8 cellular contexts compared by ENCODE assay signal in the genomic region with DNA sequence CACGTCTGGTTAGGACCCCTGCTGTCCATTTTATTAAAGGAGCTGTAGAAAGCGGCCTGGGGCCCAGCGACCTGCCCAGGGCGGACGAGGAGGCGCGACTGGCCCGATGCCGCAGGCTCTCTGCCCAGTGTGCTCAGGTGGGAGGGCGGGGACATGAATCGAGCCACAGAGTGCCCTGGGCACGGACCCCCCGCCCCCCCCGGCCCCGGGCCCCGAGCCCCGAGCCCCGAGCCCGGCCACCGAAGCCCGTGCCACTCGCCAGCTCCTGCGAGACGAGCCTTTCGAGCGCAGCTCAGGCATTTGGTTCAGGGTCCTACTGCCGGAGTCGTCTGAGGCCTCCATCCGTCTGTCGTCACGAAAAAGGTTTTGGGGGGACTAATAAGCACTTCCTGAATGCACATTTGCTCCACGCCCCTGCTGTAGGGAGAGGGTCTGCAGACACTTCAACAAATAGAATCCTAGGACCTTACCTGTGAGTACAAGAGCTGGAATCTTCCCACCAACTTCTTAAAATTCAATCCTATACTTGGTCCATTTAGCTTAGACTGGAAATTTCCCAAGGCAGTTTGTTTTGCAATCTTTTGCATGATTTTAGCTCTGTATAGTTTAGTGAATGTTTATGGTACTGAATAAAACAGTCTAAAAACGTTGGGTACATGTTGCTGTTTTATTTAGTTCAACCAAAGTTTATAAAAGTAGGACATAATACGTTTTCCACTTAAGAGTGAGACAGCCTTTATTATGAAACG. TPM values are rescaled to one million over a fixed set of nuclear protein-coding genes. Genes with fewer than 3 reads are reported as not detected.
A peak's percentile ranks its signal among the peaks of the same experiment; 100 is the strongest.
DNase-seq lines count a peak whose midpoint lies in the region; ATAC-seq and TF ChIP-seq lines count a peak whose summit lies in the region.

No MANE protein-coding gene starts in this region.

- H3K4me1 Mint-ChIP-seq in CD8-positive, alpha-beta T cell (ENCODE audit: low read depth): peaks cover 46% of the 10 kb centered on the region
- peaks cover 44% of the 10 kb centered on the region for H3K4me1 Mint-ChIP-seq in activated CD8-positive, alpha-beta T cell treated with anti-CD3 and anti-CD28 coated beads for 36 hours (ENCODE audit: low read depth)
- peaks cover 38% of the 10 kb centered on the region for H3K4me1 Mint-ChIP-seq in progenitor cell of endocrine pancreas (ENCODE audit: low read depth)

- peak in 3 of 7 experiments; percentile 1 to 27 (median 4) for DNase-seq in CD8-positive, alpha-beta T cell
- DNase-seq in HT-29 (ENCODE audit: low spot score): peak; percentile 42
- peak; percentile 53 for DNase-seq in activated CD8-positive, alpha-beta T cell treated with anti-CD3 and anti-CD28 coated beads for 36 hours
- DNase-seq in foreskin fibroblast: peak in 1 of 2 donors; percentile 52
- no peak for DNase-seq in progenitor cell of endocrine pancreas (ENCODE audit: low spot score, unreplicated experiment)
- DNase-seq in germinal center (ENCODE audit: low spot score): no peak
- DNase-seq in retina: no peak

- no peaks in the 10 kb centered on the region for H3K9me3 Mint-ChIP-seq in CD8-positive, alpha-beta T cell
- no peaks in the 10 kb centered on the region for H3K9me3 Mint-ChIP-seq in activated CD8-positive, alpha-beta T cell treated with anti-CD3 and anti-CD28 coated beads for 36 hours
- H3K9me3 Mint-ChIP-seq in progenitor cell of endocrine pancreas (ENCODE audit: low read depth): no peaks in the 10 kb centered on the region

- H3K27ac Mint-ChIP-seq in CD8-positive, alpha-beta T cell: peak overlapping the region; percentile 93
- peak overlapping the region; percentile 96 for H3K27ac Mint-ChIP-seq in activated CD8-positive, alpha-beta T cell treated with anti-CD3 and anti-CD28 coated beads for 36 hours
- H3K27ac Mint-ChIP-seq in progenitor cell of endocrine pancreas: peak overlapping the region; percentile 100

- peak overlapping the region; percentile 94 for H3K4me3 Mint-ChIP-seq in CD8-positive, alpha-beta T cell
- peak overlapping the region; percentile 87 for H3K4me3 Mint-ChIP-seq in activated CD8-positive, alpha-beta T cell treated with anti-CD3 and anti-CD28 coated beads for 36 hours
- peak overlapping the region; percentile 96 for H3K4me3 Mint-ChIP-seq in progenitor cell of endocrine pancreas (ENCODE audit: low read depth)

- CTCF ChIA-PET in CD8-positive, alpha-beta T cell (lab: Charles Lee): interaction anchor here (0.7 to 2.0 kb wide), 6 partner anchors 10 to 80 kb away, joined by 3 to 7 read pairs (median 4); a partner anchor contains a TSS
- CTCF ChIA-PET in activated CD8-positive, alpha-beta T cell treated with anti-CD3 and anti-CD28 coated beads for 36 hours (lab: Charles Lee): interaction anchor here (0.8 to 3.8 kb wide), 12 partner anchors 11 to 213 kb away, joined by 3 to 13 read pairs (median 4); a partner anchor contains a TSS

- peak overlapping the region; percentile 91 for H3K4me3 ChIP-seq in CD8-positive, alpha-beta T cell (ENCODE audit: low read depth, low read length)
- H3K4me3 ChIP-seq in foreskin fibroblast (ENCODE audit: low read depth in 1 of 2, low read length in 2 of 2): peak overlapping the region; percentile 94 to 99

- ATAC-seq in CD8-positive, alpha-beta T cell: peak; percentile 12
- ATAC-seq in GM21390 (IDR thresholded peaks at IDR 0.05; ENCODE audit: unreplicated experiment): peak; percentile 30
- peak; percentile 12 for ATAC-seq in activated CD8-positive, alpha-beta T cell treated with anti-CD3 and anti-CD28 coated beads for 36 hours

- intact Hi-C loops in CD8-positive, alpha-beta T cell (cut with DNase I, micrococcal nuclease): loop anchor here (2.0 to 10.0 kb wide), 7 partner anchors 81 to 1256 kb away; a partner anchor contains a TSS
- intact Hi-C loops in activated CD8-positive, alpha-beta T cell treated with anti-CD3 and anti-CD28 coated beads for 36 hours (cut with micrococcal nuclease): loop anchor here (5.0 kb wide), 2 partner anchors 36 to 71 kb away; no protein-coding TSS in a partner anchor

- peaks cover 16% of the 10 kb centered on the region for H3K36me3 Mint-ChIP-seq in CD8-positive, alpha-beta T cell
- peaks cover 2% of the 10 kb centered on the region for H3K36me3 Mint-ChIP-seq in activated CD8-positive, alpha-beta T cell treated with anti-CD3 and anti-CD28 coated beads for 36 hours (ENCODE audit: low read depth)
- H3K36me3 Mint-ChIP-seq in progenitor cell of endocrine pancreas (ENCODE audit: insufficient read depth): peaks cover 3% of the 10 kb centered on the region

- H3K27me3 ChIP-seq in CD8-positive, alpha-beta T cell (ENCODE audit: insufficient read depth, low read length): no peaks in the 10 kb centered on the region

- peaks cover 37% of the 10 kb centered on the region for H3K4me1 ChIP-seq in CD8-positive, alpha-beta T cell (ENCODE audit: insufficient read depth, low read length)

- H3K9me3 ChIP-seq in CD8-positive, alpha-beta T cell (ENCODE audit: low read length): no peaks in the 10 kb centered on the region

- H3K27me3 Mint-ChIP-seq in CD8-positive, alpha-beta T cell (ENCODE audit: low read depth): no peaks in the 10 kb centered on the region
- H3K27me3 Mint-ChIP-seq in activated CD8-positive, alpha-beta T cell treated with anti-CD3 and anti-CD28 coated beads for 36 hours: no peaks in the 10 kb centered on the region
- H3K27me3 Mint-ChIP-seq in progenitor cell of endocrine pancreas: no peaks in the 10 kb centered on the region

- no peaks in the 10 kb centered on the region for H3K36me3 ChIP-seq in CD8-positive, alpha-beta T cell (ENCODE audit: insufficient read depth, low read length)

- H3K27ac ChIP-seq in CD8-positive, alpha-beta T cell (ENCODE audit: low read depth, low read length): peak overlapping the region; percentile 93

- no peak for TF ChIP-seq CTCF in CD8-positive, alpha-beta T cell (IDR thresholded peaks at IDR 0.05)
- TF ChIP-seq CTCF in activated CD8-positive, alpha-beta T cell treated with anti-CD3 and anti-CD28 coated beads for 36 hours (IDR thresholded peaks at IDR 0.05): no peak
- TF ChIP-seq CTCF in foreskin fibroblast (IDR thresholded peaks at IDR 0.05; ENCODE audit: low read depth, low read length) (no peak), progenitor cell of endocrine pancreas (IDR thresholded peaks at IDR 0.05; ENCODE audit: unreplicated experiment) (no peak)

- POLR2A ChIA-PET in CD8-positive, alpha-beta T cell (lab: Charles Lee): interaction anchor here (0.7 to 2.7 kb wide), 14 partner anchors 12 to 287 kb away, joined by 3 to 42 read pairs (median 4); a partner anchor contains a TSS
- POLR2A ChIA-PET in activated CD8-positive, alpha-beta T cell treated with anti-CD3 and anti-CD28 coated beads for 36 hours (lab: Charles Lee): interaction anchor here (0.6 to 2.8 kb wide), 27 partner anchors 8 to 487 kb away, joined by 3 to 16 read pairs (median 4); a partner anchor contains a TSS

RNA-seq across cellular contexts. Expression of a gene that starts 0.7 kb away (rescaled TPM):
- total RNA-seq in CD8-positive, alpha-beta T cell: 10 to 100 TPM; 20.0 to 25.1 TPM
- total RNA-seq in HT-29 (2014; rRNA removed; shearing (Covaris generic)): 15.4 and 18.7 TPM in 2 replicates
- total RNA-seq in activated CD8-positive, alpha-beta T cell treated with anti-CD3 and anti-CD28 coated beads for 36 hours: 10 to 100 TPM; 14.2 to 15.9 TPM
- total RNA-seq in progenitor cell of endocrine pancreas: 53.1 and 53.6 TPM in 2 replicates

Comparison
In these comparisons a context has a peak if more than half of its experiments do, and no peak if none do; other contexts are left out.
1. DNase-seq: peak in HT-29 (single experiment) and activated CD8-positive, alpha-beta T cell treated with anti-CD3 and anti-CD28 coated beads for 36 hours (single experiment); none in progenitor cell of endocrine pancreas (single experiment), germinal center (single experiment) and retina (single experiment).
2. Peak in every context shown above with its lines, with median percentiles within 50 percentile points of each other: ATAC-seq, H3K27ac Mint-ChIP-seq and H3K4me3 Mint-ChIP-seq.